Comparison of ENCODE assay signal across 1 cellular context in the genomic region with DNA sequence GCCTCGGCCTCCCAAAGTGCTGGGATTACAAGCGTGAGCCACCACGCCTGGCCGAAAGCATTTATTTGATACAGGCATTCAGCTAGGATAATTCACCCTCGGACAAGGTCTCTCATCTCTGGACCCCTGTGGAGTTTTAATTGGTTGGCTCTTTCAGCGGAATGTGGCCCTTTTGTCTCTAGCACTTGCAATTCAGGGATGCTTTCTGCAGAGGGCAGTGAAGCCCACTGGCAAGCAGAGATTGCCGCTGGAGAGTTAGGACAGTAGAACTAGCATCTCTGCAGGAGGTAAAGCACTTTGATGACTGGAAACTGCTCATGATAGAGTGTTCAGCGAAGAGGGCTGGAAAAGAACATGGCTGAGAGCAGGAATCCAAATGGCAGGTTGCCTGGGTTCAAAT.
A peak's percentile ranks its signal among the peaks of the same experiment; 100 is the strongest.
TF ChIP-seq lines count a peak whose summit lies in the region.

No MANE protein-coding gene starts in this region.

TF ChIP-seq in K562, 482 proteins besides CTCF, POLR2A, EP300 and RAD21:
- TF ChIP-seq, protein P1, sequence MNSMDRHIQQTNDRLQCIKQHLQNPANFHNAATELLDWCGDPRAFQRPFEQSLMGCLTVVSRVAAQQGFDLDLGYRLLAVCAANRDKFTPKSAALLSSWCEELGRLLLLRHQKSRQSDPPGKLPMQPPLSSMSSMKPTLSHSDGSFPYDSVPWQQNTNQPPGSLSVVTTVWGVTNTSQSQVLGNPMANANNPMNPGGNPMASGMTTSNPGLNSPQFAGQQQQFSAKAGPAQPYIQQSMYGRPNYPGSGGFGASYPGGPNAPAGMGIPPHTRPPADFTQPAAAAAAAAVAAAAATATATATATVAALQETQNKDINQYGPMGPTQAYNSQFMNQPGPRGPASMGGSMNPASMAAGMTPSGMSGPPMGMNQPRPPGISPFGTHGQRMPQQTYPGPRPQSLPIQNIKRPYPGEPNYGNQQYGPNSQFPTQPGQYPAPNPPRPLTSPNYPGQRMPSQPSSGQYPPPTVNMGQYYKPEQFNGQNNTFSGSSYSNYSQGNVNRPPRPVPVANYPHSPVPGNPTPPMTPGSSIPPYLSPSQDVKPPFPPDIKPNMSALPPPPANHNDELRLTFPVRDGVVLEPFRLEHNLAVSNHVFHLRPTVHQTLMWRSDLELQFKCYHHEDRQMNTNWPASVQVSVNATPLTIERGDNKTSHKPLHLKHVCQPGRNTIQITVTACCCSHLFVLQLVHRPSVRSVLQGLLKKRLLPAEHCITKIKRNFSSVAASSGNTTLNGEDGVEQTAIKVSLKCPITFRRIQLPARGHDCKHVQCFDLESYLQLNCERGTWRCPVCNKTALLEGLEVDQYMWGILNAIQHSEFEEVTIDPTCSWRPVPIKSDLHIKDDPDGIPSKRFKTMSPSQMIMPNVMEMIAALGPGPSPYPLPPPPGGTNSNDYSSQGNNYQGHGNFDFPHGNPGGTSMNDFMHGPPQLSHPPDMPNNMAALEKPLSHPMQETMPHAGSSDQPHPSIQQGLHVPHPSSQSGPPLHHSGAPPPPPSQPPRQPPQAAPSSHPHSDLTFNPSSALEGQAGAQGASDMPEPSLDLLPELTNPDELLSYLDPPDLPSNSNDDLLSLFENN (IDR thresholded peaks at IDR 0.05; ENCODE audit: low read depth in 2 of 2, low read length in 2 of 2): no peak
- TF ChIP-seq, protein P2, sequence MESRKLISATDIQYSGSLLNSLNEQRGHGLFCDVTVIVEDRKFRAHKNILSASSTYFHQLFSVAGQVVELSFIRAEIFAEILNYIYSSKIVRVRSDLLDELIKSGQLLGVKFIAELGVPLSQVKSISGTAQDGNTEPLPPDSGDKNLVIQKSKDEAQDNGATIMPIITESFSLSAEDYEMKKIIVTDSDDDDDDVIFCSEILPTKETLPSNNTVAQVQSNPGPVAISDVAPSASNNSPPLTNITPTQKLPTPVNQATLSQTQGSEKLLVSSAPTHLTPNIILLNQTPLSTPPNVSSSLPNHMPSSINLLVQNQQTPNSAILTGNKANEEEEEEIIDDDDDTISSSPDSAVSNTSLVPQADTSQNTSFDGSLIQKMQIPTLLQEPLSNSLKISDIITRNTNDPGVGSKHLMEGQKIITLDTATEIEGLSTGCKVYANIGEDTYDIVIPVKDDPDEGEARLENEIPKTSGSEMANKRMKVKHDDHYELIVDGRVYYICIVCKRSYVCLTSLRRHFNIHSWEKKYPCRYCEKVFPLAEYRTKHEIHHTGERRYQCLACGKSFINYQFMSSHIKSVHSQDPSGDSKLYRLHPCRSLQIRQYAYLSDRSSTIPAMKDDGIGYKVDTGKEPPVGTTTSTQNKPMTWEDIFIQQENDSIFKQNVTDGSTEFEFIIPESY (CRISPR knock-in tag; IDR thresholded peaks at IDR 0.05): 0 out of 2 replicates have a peak, but pooled peaks have one; percentile 23
- TF ChIP-seq POLR2G (IDR thresholded peaks at IDR 0.05; ENCODE audit: low read depth, low read length): no peak
TF ChIP-seq in K562: peak in this region for 1.
